15 cellular contexts compared by ENCODE assay signal in genomic region chr7:116956515-116956804, GRCh38. TPM values are rescaled to one million over a fixed set of nuclear protein-coding genes. Genes with fewer than 3 reads are reported as not detected.
DNase-seq lines count a peak whose midpoint lies in the region; ATAC-seq and TF ChIP-seq lines count a peak whose summit lies in the region.
"Had no signal": no experiment of that assay in that cellular context is flagged by ENCODE, and none has a peak within 500 bp of the region (broad histone marks: within the 10 kb centered on the region; RNA-seq: fewer than 3 reads in every experiment).

No MANE protein-coding gene starts in this region.

- TF ChIP-seq CTCF in adrenal gland (IDR thresholded peaks at IDR 0.05) (no peak), thyroid gland (IDR thresholded peaks at IDR 0.05) (no peak)

- no peak for TF ChIP-seq POLR2A in adrenal gland (IDR thresholded peaks at IDR 0.05)
- TF ChIP-seq POLR2A in thyroid gland (IDR thresholded peaks at IDR 0.05), result no peak

- no peak for ATAC-seq in activated CD4-positive, alpha-beta T cell treated with anti-CD3 and anti-CD28 coated beads for 36 hours
- ATAC-seq in memory B cell (ENCODE audit: low read depth), result no peak
- ATAC-seq: PC-3 had no signal

- DNase-seq in activated CD4-positive, alpha-beta T cell treated with anti-CD3 and anti-CD28 coated beads for 36 hours, result no peak
- DNase-seq in activated CD4-positive, alpha-beta T cell treated with anti-CD3 and anti-CD28 coated beads for 1 hour, result no peak
- DNase-seq in adrenal gland (no peak), memory B cell (ENCODE audit: low spot score in 2 of 2) (no peak), thyroid gland (no peak), DMS53 (lab: John Stamatoyannopoulos, UW) (no peak), NCI-H226 (no peak)
- DNase-seq in CD4-positive, alpha-beta memory T cell, result no peak
- DNase-seq: activated B cell treated with CpG ODN at 0.5 μM for 24 hours, IMR-90, NCI-H1417, PC-3 had no signal

- no peaks in the 10 kb centered on the region for H3K27me3 Mint-ChIP-seq in activated CD4-positive, alpha-beta T cell treated with anti-CD3 and anti-CD28 coated beads for 36 hours
- H3K27me3 Mint-ChIP-seq in memory B cell, result no peaks in the 10 kb centered on the region
- H3K27me3 Mint-ChIP-seq in CD4-positive, alpha-beta memory T cell, result no peaks in the 10 kb centered on the region
- H3K27me3 Mint-ChIP-seq: activated B cell treated with CpG ODN at 0.5 μM for 24 hours had no signal

- intact Hi-C loops in activated CD4-positive, alpha-beta T cell treated with anti-CD3 and anti-CD28 coated beads for 36 hours (cut with DNase I, micrococcal nuclease), result loop anchor here in 1 of 2 experiments (10.0 kb wide), 1 partner anchor 742 kb away; the partner anchor contains the start of gene TES
- intact Hi-C loops in adrenal gland (cut with DNase I) (no loop called here), thyroid gland (cut with DNase I) (no loop called here)
- intact Hi-C loops in CD4-positive, alpha-beta memory T cell (cut with micrococcal nuclease), result no loop called here

- H3K4me1 ChIP-seq in adrenal gland (replicated peaks in 1 of 2) (peaks cover 4 to 28% of the 10 kb centered on the region in 2 donors), thyroid gland (peaks cover 33 to 48% of the 10 kb centered on the region in 2 donors)
- H3K4me1 ChIP-seq in CD4-positive, alpha-beta memory T cell (ENCODE audit: insufficient read depth, low read length), result peaks cover 26% of the 10 kb centered on the region

- H3K36me3 Mint-ChIP-seq in activated CD4-positive, alpha-beta T cell treated with anti-CD3 and anti-CD28 coated beads for 36 hours (ENCODE audit: low read depth), result no peaks in the 10 kb centered on the region
- H3K36me3 Mint-ChIP-seq in memory B cell, result peaks cover 2% of the 10 kb centered on the region
- H3K36me3 Mint-ChIP-seq in CD4-positive, alpha-beta memory T cell, result peaks cover 0 to 4% of the 10 kb centered on the region in 2 donors

- no peak overlapping the region for H3K4me3 Mint-ChIP-seq in activated CD4-positive, alpha-beta T cell treated with anti-CD3 and anti-CD28 coated beads for 36 hours
- no peak overlapping the region for H3K4me3 Mint-ChIP-seq in memory B cell
- peak overlapping the region in 1 of 8 donors; percentile 98 for H3K4me3 Mint-ChIP-seq in CD4-positive, alpha-beta memory T cell
- H3K4me3 Mint-ChIP-seq: CD14-positive monocyte had no signal

- H3K9me3 Mint-ChIP-seq in activated CD4-positive, alpha-beta T cell treated with anti-CD3 and anti-CD28 coated beads for 36 hours (ENCODE audit: low read depth), result no peaks in the 10 kb centered on the region
- H3K9me3 Mint-ChIP-seq in memory B cell, result no peaks in the 10 kb centered on the region
- peaks cover 0 to 2% (median 0%) of the 10 kb centered on the region in 8 donors for H3K9me3 Mint-ChIP-seq in CD4-positive, alpha-beta memory T cell
- H3K9me3 Mint-ChIP-seq: activated B cell treated with CpG ODN at 0.5 μM for 24 hours had no signal

- POLR2A ChIA-PET in activated CD4-positive, alpha-beta T cell treated with anti-CD3 and anti-CD28 coated beads for 36 hours (lab: Charles Lee), result interaction anchor here (1.2 kb wide), 1 partner anchor 15 kb away, joined by 5 read pairs; no protein-coding TSS in a partner anchor
- POLR2A ChIA-PET in CD4-positive, alpha-beta memory T cell (lab: Charles Lee; ENCODE audit: partially characterized antibody), result no interaction called here

- H3K27me3 ChIP-seq in adrenal gland (no peaks in the 10 kb centered on the region), thyroid gland (no peaks in the 10 kb centered on the region)
- no peaks in the 10 kb centered on the region for H3K27me3 ChIP-seq in CD4-positive, alpha-beta memory T cell (ENCODE audit: insufficient read depth, low read length)

- 69 to 88% (median 83%) methylated on average over 1 of the region's 1 CpG for WGBS in adrenal gland, 4 donors
- WGBS in thyroid gland, 2 donors, result 83 to 96% methylated on average over 1 of the region's 1 CpG

- no peaks in the 10 kb centered on the region for H3K36me3 ChIP-seq in adrenal gland (replicated peaks in 1 of 2)
- H3K36me3 ChIP-seq in thyroid gland, result no peaks in the 10 kb centered on the region
- no peaks in the 10 kb centered on the region for H3K36me3 ChIP-seq in CD4-positive, alpha-beta memory T cell (ENCODE audit: insufficient read depth, low read length)

- H3K27ac Mint-ChIP-seq in activated CD4-positive, alpha-beta T cell treated with anti-CD3 and anti-CD28 coated beads for 36 hours, result peak overlapping the region; percentile 0
- H3K27ac Mint-ChIP-seq in memory B cell, result peak overlapping the region; percentile 72
- peak overlapping the region in 3 of 7 donors; percentile 15 to 67 (median 67) for H3K27ac Mint-ChIP-seq in CD4-positive, alpha-beta memory T cell

- CTCF ChIA-PET in activated CD4-positive, alpha-beta T cell treated with anti-CD3 and anti-CD28 coated beads for 36 hours (lab: Charles Lee), result interaction anchor here (0.6 to 2.5 kb wide), 6 partner anchors 26 to 166 kb away, joined by 3 to 14 read pairs (median 4); no protein-coding TSS in a partner anchor
- CTCF ChIA-PET in CD4-positive, alpha-beta memory T cell (lab: Charles Lee; ENCODE audit: partially characterized antibody), result interaction anchor here (0.7 to 1.5 kb wide), 3 partner anchors 26 to 30 kb away, joined by 3 to 6 read pairs (median 6); no protein-coding TSS in a partner anchor

- H3K27ac ChIP-seq in adrenal gland (peak overlapping the region in 3 of 5 donors; percentile 16 to 99 (median 61)), thyroid gland (peak overlapping the region; percentile 46 to 99 (median 98))
- no peak overlapping the region for H3K27ac ChIP-seq in CD4-positive, alpha-beta memory T cell (ENCODE audit: low read depth, low read length)
- H3K27ac ChIP-seq: 22Rv1, GM23248 had no signal

- H3K9me3 ChIP-seq in adrenal gland (replicated peaks in 1 of 3), result no peaks in the 10 kb centered on the region
- H3K9me3 ChIP-seq in thyroid gland, result no peaks in the 10 kb centered on the region
- H3K9me3 ChIP-seq in CD4-positive, alpha-beta memory T cell (ENCODE audit: control insufficient read depth in 1 of 2, low read length in 2 of 2), result no peaks in the 10 kb centered on the region

- H3K4me3 ChIP-seq in adrenal gland (no peak overlapping the region), thyroid gland (replicated peaks in 1 of 3) (no peak overlapping the region)
- H3K4me3 ChIP-seq in CD4-positive, alpha-beta memory T cell (ENCODE audit: low read length in 2 of 2), result no peak overlapping the region
- H3K4me3 ChIP-seq: GM23248 had no signal

- peaks cover 31% of the 10 kb centered on the region for H3K4me1 Mint-ChIP-seq in activated CD4-positive, alpha-beta T cell treated with anti-CD3 and anti-CD28 coated beads for 36 hours
- peaks cover 13% of the 10 kb centered on the region for H3K4me1 Mint-ChIP-seq in memory B cell
- peaks cover 17 to 39% (median 26%) of the 10 kb centered on the region in 4 donors for H3K4me1 Mint-ChIP-seq in CD4-positive, alpha-beta memory T cell

RNA-seq across cellular contexts. Expression of gene ST7, which starts 3.2 kb away (rescaled TPM):
- 1 to 10 TPM; 6.4 to 8.1 TPM for total RNA-seq in activated CD4-positive, alpha-beta T cell treated with anti-CD3 and anti-CD28 coated beads for 36 hours
- total RNA-seq in adrenal gland (10 to 100 TPM; 30.0 to 69.9 (median 36.7) TPM), thyroid gland (10 to 100 TPM; 62.8 to 75.1 (median 66.7) TPM)
- 10 to 100 TPM; 15.7 to 58.6 (median 19.5) TPM for polyA plus RNA-seq in adrenal gland
- 1 to 10 TPM; 3.8 to 4.0 TPM for total RNA-seq in CD4-positive, alpha-beta memory T cell
- polyA plus RNA-seq in CD4-positive, alpha-beta memory T cell, result 1 to 10 TPM; 4.0 to 6.6 TPM
